In the genomic region with DNA sequence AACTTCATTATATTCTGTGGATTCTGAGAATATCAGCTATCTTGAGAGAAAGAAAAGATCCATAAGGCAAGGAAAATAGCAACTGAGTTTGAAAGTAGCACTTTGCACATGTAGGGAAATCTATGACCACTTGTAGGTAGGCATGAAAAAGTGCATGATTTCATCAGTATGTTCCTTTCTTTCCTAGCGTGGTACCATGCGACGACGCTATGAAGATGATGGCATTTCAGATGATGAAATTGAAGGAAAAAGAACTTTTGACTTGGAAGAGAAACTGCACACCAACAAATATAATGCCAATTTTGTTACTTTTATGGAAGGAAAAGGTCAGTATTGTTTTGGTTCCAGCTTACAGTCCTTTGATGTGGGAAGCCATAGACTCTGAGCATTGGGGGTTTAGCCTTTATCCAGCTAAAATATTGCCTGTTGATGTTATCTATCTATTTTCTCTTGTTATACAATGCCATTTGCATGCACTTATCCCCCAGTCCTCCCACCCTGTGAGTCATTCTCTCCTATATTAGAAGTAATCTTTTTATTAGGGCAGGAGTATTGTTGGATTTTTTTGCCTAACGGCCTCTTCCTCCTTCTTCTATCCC, we compare ENCODE assay signal across 15 cellular contexts.
DNase-seq lines count a peak whose midpoint lies in the region; ATAC-seq and TF ChIP-seq lines count a peak whose summit lies in the region.
"Had no signal": no experiment of that assay in that cellular context is flagged by ENCODE, and none has a peak within 500 bp of the region (broad histone marks: within the 10 kb centered on the region; RNA-seq: fewer than 3 reads in every experiment).

No MANE protein-coding gene starts in this region.

- no peaks in the 10 kb centered on the region for H3K27me3 Mint-ChIP-seq in central memory CD8-positive, alpha-beta T cell
- no peaks in the 10 kb centered on the region for H3K27me3 Mint-ChIP-seq in osteocyte (ENCODE audit: unreplicated experiment)

- H3K27ac ChIP-seq in A673 (ENCODE audit: low read depth, low read length, poor library complexity, severe bottlenecking) = peak overlapping the region; percentile 34
- H3K27ac ChIP-seq in SJSA1 = peak overlapping the region; percentile 87
- H3K27ac ChIP-seq: C4-2B had no signal

- H3K9me3 ChIP-seq in A673 (ENCODE audit: low read depth, low read length, poor library complexity, severe bottlenecking) (no peaks in the 10 kb centered on the region), SJSA1 (replicated peaks) (no peaks in the 10 kb centered on the region)
- H3K9me3 ChIP-seq: Caco-2 had no signal

- no TSS peak for BruUV-seq in A673 (replicated peaks; lab: Mats Ljungman, UMichigan)

- peaks cover 28% of the 10 kb centered on the region for H3K36me3 ChIP-seq in A673 (ENCODE audit: insufficient read depth, low read length, poor library complexity, severe bottlenecking)
- H3K36me3 ChIP-seq in SJSA1 = peaks cover 34% of the 10 kb centered on the region

- H3K36me3 Mint-ChIP-seq in central memory CD8-positive, alpha-beta T cell (ENCODE audit: insufficient read depth) = peaks cover 51% of the 10 kb centered on the region
- H3K36me3 Mint-ChIP-seq in osteocyte (ENCODE audit: unreplicated experiment) = peaks cover 25% of the 10 kb centered on the region

- POLR2A ChIA-PET in A673 (lab: Charles Lee; ENCODE audit: low non-redundant PET) = no interaction called here

- H3K4me1 Mint-ChIP-seq in central memory CD8-positive, alpha-beta T cell = peaks cover 32% of the 10 kb centered on the region
- H3K4me1 Mint-ChIP-seq in osteocyte (ENCODE audit: unreplicated experiment) = peaks cover 24% of the 10 kb centered on the region
- H3K4me1 Mint-ChIP-seq: H9 had no signal

- intact Hi-C loops in A673 (cut with micrococcal nuclease; ENCODE audit: unreplicated experiment) = no loop called here

- peak overlapping the region; percentile 62 for H3K27ac Mint-ChIP-seq in central memory CD8-positive, alpha-beta T cell (ENCODE audit: low read depth)
- H3K27ac Mint-ChIP-seq in osteocyte (ENCODE audit: unreplicated experiment) = no peak overlapping the region

- H3K9me3 Mint-ChIP-seq in central memory CD8-positive, alpha-beta T cell = no peaks in the 10 kb centered on the region
- H3K9me3 Mint-ChIP-seq in osteocyte (ENCODE audit: unreplicated experiment) = no peaks in the 10 kb centered on the region
- H3K9me3 Mint-ChIP-seq: H9 had no signal

- no peak overlapping the region for H3K4me3 Mint-ChIP-seq in central memory CD8-positive, alpha-beta T cell
- H3K4me3 Mint-ChIP-seq in osteocyte (ENCODE audit: unreplicated experiment) = no peak overlapping the region
- H3K4me3 Mint-ChIP-seq: H9 had no signal

- DNase-seq in A673 (ENCODE audit: low spot score) (peak; percentile 59), H4 (ENCODE audit: low spot score) (peak; percentile 54), SJSA1 (ENCODE audit: low read depth in 1 of 2, low spot score in 2 of 2) (peak in 1 of 2 experiments; percentile 78), osteocyte (ENCODE audit: extremely low spot score, unreplicated experiment) (no peak)
- DNase-seq in central memory CD8-positive, alpha-beta T cell (ENCODE audit: low spot score in 2 of 2) = no peak
- no peak for DNase-seq in activated naive CD4-positive, alpha-beta T cell (lab: John Stamatoyannopoulos, UW)
- no peak for DNase-seq in activated effector memory CD4-positive, alpha-beta T cell treated with anti-CD3 and anti-CD28 coated beads, Interleukin-2, amount 50 U/mL, for 16 hours
- DNase-seq: Caco-2, H9, NCI-H1436 treated with DMSO at 0.1 percent for 48 hours, NCI-H2081, NCI-H510A treated with DMSO at 0.1 percent for 48 hours, RPMI8226 had no signal

- CTCF ChIA-PET in A673 (lab: Charles Lee) = no interaction called here

- H3K4me3 ChIP-seq in A673 (ENCODE audit: low read depth, low read length, poor library complexity, severe bottlenecking) (no peak overlapping the region), SJSA1 (no peak overlapping the region)

- H3K4me1 ChIP-seq in A673 (ENCODE audit: insufficient read depth, low read length, poor library complexity, severe bottlenecking) (peaks cover 9% of the 10 kb centered on the region), SJSA1 (replicated peaks) (peaks cover 38% of the 10 kb centered on the region)
- H3K4me1 ChIP-seq: Caco-2 had no signal

- H3K27me3 ChIP-seq in A673 (replicated peaks; ENCODE audit: insufficient read depth, low read depth, low read length, poor library complexity) (no peaks in the 10 kb centered on the region), SJSA1 (replicated peaks) (no peaks in the 10 kb centered on the region)

- no peak for ATAC-seq in central memory CD8-positive, alpha-beta T cell (replicated peaks; ENCODE audit: extremely low read depth, poor library complexity, severe bottlenecking)
- no peak for ATAC-seq in HG02588 (IDR thresholded peaks at IDR 0.05; ENCODE audit: unreplicated experiment)

- TF ChIP-seq CTCF in A673 (conservative IDR thresholded peaks at IDR 0.05; ENCODE audit: low read depth, low read length) (no peak), osteocyte (IDR thresholded peaks at IDR 0.05) (no peak)

Comparison
In these comparisons a context has a peak if more than half of its experiments do, and no peak if none do; other contexts are left out.
1. DNase-seq: peak in A673 (single experiment) and H4 (single experiment); none in central memory CD8-positive, alpha-beta T cell (0 of 2), osteocyte (single experiment), activated naive CD4-positive, alpha-beta T cell (0 of 4) and activated effector memory CD4-positive, alpha-beta T cell treated with anti-CD3 and anti-CD28 coated beads, Interleukin-2, amount 50 U/mL, for 16 hours (single experiment).